ENCODE assay signal across 9 cellular contexts in the genomic region with DNA sequence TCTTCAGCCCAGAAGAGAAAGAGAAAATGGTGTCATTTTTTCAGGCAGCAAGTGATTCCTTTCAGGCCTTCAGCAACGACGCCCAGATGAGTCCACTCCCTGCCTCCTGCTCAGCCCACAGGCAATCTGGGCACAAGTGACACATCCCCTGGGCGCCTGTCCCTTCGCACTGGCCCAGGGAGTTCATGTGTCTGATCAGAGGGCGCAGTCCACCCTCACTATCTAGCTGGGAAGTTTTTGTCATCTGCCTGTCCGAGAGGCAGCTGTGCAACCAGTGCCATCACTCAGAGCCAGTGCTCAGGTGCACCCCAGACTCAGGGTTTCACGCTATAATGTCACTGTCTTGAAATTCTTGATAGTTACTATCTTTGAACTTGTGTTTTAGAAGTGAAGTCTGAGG. TPM values are rescaled to one million over a fixed set of nuclear protein-coding genes. Genes with fewer than 3 reads are reported as not detected.
DNase-seq lines count a peak whose midpoint lies in the region; ATAC-seq, FAIRE-seq and TF ChIP-seq lines count a peak whose summit lies in the region.
"Had no signal": no experiment of that assay in that cellular context is flagged by ENCODE, and none has a peak within 500 bp of the region (broad histone marks: within the 10 kb centered on the region; RNA-seq: fewer than 3 reads in every experiment).

No MANE protein-coding gene starts in this region.

- no peaks in the 10 kb centered on the region for H3K27me3 ChIP-seq in mammary epithelial cell (ENCODE audit: insufficient read depth, low read length)
- no peaks in the 10 kb centered on the region for H3K27me3 ChIP-seq in K562 (ENCODE audit: control insufficient read depth in 2 of 2, insufficient read depth in 2 of 2, low read length in 2 of 2)
- H3K27me3 ChIP-seq in uterus, result no peaks in the 10 kb centered on the region

- FAIRE-seq in K562 (lab: Jason Lieb, UNC) (no peak), GM12892 (lab: Jason Lieb, UNC) (no peak)

- H2AFZ ChIP-seq in mammary epithelial cell (ENCODE audit: low read depth, low read length), result no peak overlapping the region
- peak overlapping the region; percentile 90 for H2AFZ ChIP-seq in K562 (ENCODE audit: low read depth, low read length)

- H3K4me3 ChIP-seq in mammary epithelial cell (replicated peaks in 1 of 3; ENCODE audit: insufficient read depth in 1 of 3, low read depth in 2 of 3, low read length in 3 of 3) (no peak overlapping the region), K562 (no peak overlapping the region), uterus (no peak overlapping the region)

- ATAC-seq in K562 (no peak), naive B cell (ENCODE audit: low read depth in 2 of 2) (no peak)

- peak overlapping the region; percentile 72 for H3K4me3 Mint-ChIP-seq in MCF 10A (ENCODE audit: unreplicated experiment)
- H3K4me3 Mint-ChIP-seq in naive B cell, result peak overlapping the region; percentile 57 to 90 (median 82)

- no peaks in the 10 kb centered on the region for H3K9me1 ChIP-seq in K562 (ENCODE audit: control insufficient read depth, insufficient read depth, low read length)

- H3K27ac Mint-ChIP-seq in MCF 10A (ENCODE audit: low read depth, unreplicated experiment) (no peak overlapping the region), naive B cell (peak overlapping the region in 3 of 6 donors; percentile 45 to 84 (median 62))

- H3K4me1 Mint-ChIP-seq in MCF 10A (ENCODE audit: insufficient read depth, unreplicated experiment) (no peaks in the 10 kb centered on the region), naive B cell (peaks cover 31 to 40% (median 34%) of the 10 kb centered on the region in 3 donors)

- no peak for DNase-seq in MCF 10A (ENCODE audit: unreplicated experiment)
- no peak for DNase-seq in mammary epithelial cell
- DNase-seq in K562 (ENCODE audit: extremely low read depth in 1 of 4, low spot score in 3 of 4), result no peak
- DNase-seq in naive B cell, result no peak
- peak in 1 of 2 donors; percentile 15 for DNase-seq in uterus
- DNase-seq in GM12892 (ENCODE audit: insufficient read length), result no peak
- DNase-seq in D341Med (ENCODE audit: low spot score), result no peak
- no peak for DNase-seq in NCI-H1092 (lab: John Stamatoyannopoulos, UW)
- DNase-seq: NCI-H774 had no signal

- no peak for TF ChIP-seq RAD21 in K562 (CRISPR knock-in tag; conservative IDR thresholded peaks at IDR 0.05 in 1 of 2, IDR thresholded peaks at IDR 0.05 in 1 of 2)

- H3K79me2 ChIP-seq in mammary epithelial cell (ENCODE audit: insufficient read depth, low read length), result peaks cover 31% of the 10 kb centered on the region
- H3K79me2 ChIP-seq in K562 (ENCODE audit: control insufficient read depth, insufficient read depth, low read length), result peaks cover 39% of the 10 kb centered on the region

- intact Hi-C loops in MCF 10A (cut with micrococcal nuclease) (no loop called here), mammary epithelial cell (cut with micrococcal nuclease) (no loop called here), K562 (cut with micrococcal nuclease) (no loop called here), uterus (cut with DNase I; ENCODE audit: low total_unique reads) (loop anchor here (10.0 kb wide), 1 partner anchor 184 kb away; a partner anchor contains a TSS)

- CTCF ChIA-PET in MCF 10A (lab: Yijun Ruan, JAX), result no interaction called here
- CTCF ChIA-PET in mammary epithelial cell (lab: Charles Lee; ENCODE audit: low non-redundant PET), result no interaction called here
- CTCF ChIA-PET in K562 (lab: Yijun Ruan, JAX; ENCODE audit: low intra/inter-chr PET ratio), result interaction anchor here (0.6 kb wide), 1 partner anchor 481 kb away, joined by 3 read pairs; no protein-coding TSS in a partner anchor

- in situ Hi-C loops in mammary epithelial cell (cut with MboI; ENCODE audit: low sequenced_read_pairs in 2 of 2) (no loop called here), K562 (cut with MboI) (no loop called here)

- dilution Hi-C loops in mammary epithelial cell (cut with HindIII; ENCODE audit: low sequenced_read_pairs), result no loop called here

- no peak overlapping the region for H3K27ac ChIP-seq in mammary epithelial cell (ENCODE audit: insufficient read depth, low read depth, low read length)
- peak overlapping the region; percentile 92 for H3K27ac ChIP-seq in K562 (ENCODE audit: extremely low read depth, low read depth, low read length)
- peak overlapping the region; percentile 93 to 95 for H3K27ac ChIP-seq in uterus

- POLR2A ChIA-PET in MCF 10A (lab: Yijun Ruan, JAX) (interaction anchor here (0.8 to 1.8 kb wide), 3 partner anchors 13 to 125 kb away, joined by 3 to 4 read pairs (median 4); no protein-coding TSS in a partner anchor), K562 (lab: Yijun Ruan, JAX) (interaction anchor here (0.7 to 2.6 kb wide), 5 partner anchors 9 to 14 kb away, joined by 3 to 14 read pairs (median 4); no protein-coding TSS in a partner anchor)

- TF ChIP-seq POLR2A in K562 (conservative IDR thresholded peaks at IDR 0.05), result no peak
- TF ChIP-seq POLR2A in uterus (IDR thresholded peaks at IDR 0.05), result no peak
- no peak for TF ChIP-seq POLR2A in GM12892 (IDR thresholded peaks at IDR 0.05; ENCODE audit: low read depth, low read length)

- H4K20me1 ChIP-seq in mammary epithelial cell (ENCODE audit: insufficient read depth, low read length) (no peaks in the 10 kb centered on the region), K562 (replicated peaks; ENCODE audit: control insufficient read depth, insufficient read depth, low read length) (peaks cover 22% of the 10 kb centered on the region)

- no peak for TF ChIP-seq CTCF in MCF 10A (IDR thresholded peaks at IDR 0.05; ENCODE audit: unreplicated experiment)
- TF ChIP-seq CTCF in mammary epithelial cell (conservative IDR thresholded peaks at IDR 0.05 in 1 of 2, IDR thresholded peaks at IDR 0.05 in 1 of 2; ENCODE audit: extremely low read depth in 1 of 2, insufficient read depth in 1 of 2, low read depth in 1 of 2, low read length in 2 of 2), result no peak
- TF ChIP-seq CTCF in K562 (IDR thresholded peaks at IDR 0.05 in 2 of 3, conservative IDR thresholded peaks at IDR 0.05 in 1 of 3; ENCODE audit: insufficient read depth in 2 of 3, low read depth in 1 of 3, low read length in 3 of 3), result no peak
- no peak for TF ChIP-seq CTCF in uterus (IDR thresholded peaks at IDR 0.05)

- H3K9ac ChIP-seq in mammary epithelial cell (ENCODE audit: insufficient read depth, low read length), result no peak overlapping the region
- peak overlapping the region; percentile 92 to 93 for H3K9ac ChIP-seq in K562 (ENCODE audit: insufficient read depth in 1 of 2, low read depth in 2 of 2, low read length in 2 of 2)

- no peak overlapping the region for H3K4me2 ChIP-seq in mammary epithelial cell (ENCODE audit: insufficient read depth, low read depth, low read length)
- peak overlapping the region; percentile 80 for H3K4me2 ChIP-seq in K562 (ENCODE audit: insufficient read depth, low read length)

- no peaks in the 10 kb centered on the region for H3K36me3 Mint-ChIP-seq in MCF 10A (ENCODE audit: insufficient read depth, unreplicated experiment)
- H3K36me3 Mint-ChIP-seq in naive B cell, result peaks cover 0 to 14% of the 10 kb centered on the region in 2 donors

- no peaks in the 10 kb centered on the region for H3K36me3 ChIP-seq in mammary epithelial cell (ENCODE audit: insufficient read depth, low read length)
- peaks cover 6% of the 10 kb centered on the region; the same call in 1 of the 3 replicates for H3K36me3 ChIP-seq in K562 (ENCODE audit: control insufficient read depth, insufficient read depth, low read length)
- no peaks in the 10 kb centered on the region for H3K36me3 ChIP-seq in uterus

- 69% methylated on average over 4 of the region's 7 CpGs for WGBS in mammary epithelial cell (ENCODE audit: low coverage, missing lambda C conversion rate)
- 57% methylated on average over 6 of the region's 7 CpGs for WGBS in K562 (ENCODE audit: insufficient coverage, low coverage, missing lambda C conversion rate)

- H3K9me3 ChIP-seq in mammary epithelial cell (replicated peaks; ENCODE audit: insufficient read depth, low read length) (no peaks in the 10 kb centered on the region), K562 (replicated peaks; ENCODE audit: control insufficient read depth, insufficient read depth, low read depth, low read length) (no peaks in the 10 kb centered on the region; the same call in 1 of the 2 replicates), uterus (no peaks in the 10 kb centered on the region)

- TF ChIP-seq EP300 in K562 (IDR thresholded peaks at IDR 0.05; ENCODE audit: low read length), result no peak

- H3K27me3 Mint-ChIP-seq in MCF 10A (ENCODE audit: insufficient read depth, unreplicated experiment) (no peaks in the 10 kb centered on the region), naive B cell (peaks cover 0 to 7% (median 0%) of the 10 kb centered on the region in 3 donors)

- H3K4me1 ChIP-seq in mammary epithelial cell (ENCODE audit: insufficient read depth, low read length) (no peaks in the 10 kb centered on the region), K562 (replicated peaks in 1 of 2; ENCODE audit: control insufficient read depth in 2 of 2, insufficient read depth in 2 of 2, low read length in 2 of 2) (peaks cover 19 to 47% of the 10 kb centered on the region in 2 experiments; a peak in 4 of 5 replicates), uterus (no peaks in the 10 kb centered on the region)

- no peaks in the 10 kb centered on the region for H3K9me3 Mint-ChIP-seq in MCF 10A (ENCODE audit: unreplicated experiment)
- H3K9me3 Mint-ChIP-seq in naive B cell, result peaks cover 2 to 8% (median 5%) of the 10 kb centered on the region in 7 donors

- no TSS peak for BruUV-seq in MCF 10A (replicated peaks; lab: Mats Ljungman, UMichigan)
- no TSS peak for BruUV-seq in mammary epithelial cell (replicated peaks; lab: Mats Ljungman, UMichigan)
- BruUV-seq in K562 (replicated peaks; lab: Mats Ljungman, UMichigan), result TSS peak; percentile 64

RNA-seq across cellular contexts. Expression of a gene that starts 1.4 kb away (rescaled TPM):
- total RNA-seq in MCF 10A (2022), result 1.3 and 1.7 TPM in 2 replicates
- 1 to 10 TPM in 1 of 2 donors, under 1 TPM in 1; 0.82 to 1.0 TPM for total RNA-seq in mammary epithelial cell
- polyA plus RNA-seq in mammary epithelial cell, result 0.01 TPM
- 0.67 TPM for polyA minus RNA-seq in mammary epithelial cell
- 32.7 and 48.2 TPM in 2 replicates for total RNA-seq in K562 (2011; cell fraction: chromatin; rRNA removed; ENCODE audit: low replicate concordance)
- total RNA-seq in K562 (2011; cell fraction: nucleolus; rRNA removed), result 15.8 and 20.9 TPM in 2 replicates
- 36.4 and 61.6 TPM in 2 replicates for total RNA-seq in K562 (2011; cell fraction: nucleoplasm; rRNA removed)
- 1.2 and 1.3 TPM in 2 replicates for total RNA-seq in K562 (2014; rRNA removed)
- total RNA-seq in K562 (2014; rRNA removed; fragmentation: Illumina TruSeq; extraction: Trizol), result 2.0 TPM in 2 replicates
- 2.2 and 2.3 TPM in 2 replicates for total RNA-seq in K562 (2015; rRNA removed; fragmentation: Illumina TruSeq; extraction: Trizol)
- total RNA-seq in K562 (2021), result 1.4 and 1.7 TPM in 2 replicates
- 0.74 and 0.92 TPM in 2 replicates for polyA plus RNA-seq in K562 (2011; rRNA removed)
- 0.06 and 0.15 TPM in 2 replicates for polyA plus RNA-seq in K562 (2011; cell fraction: cytosol; rRNA removed)
- polyA plus RNA-seq in K562 (2011; cell fraction: nucleus; rRNA removed), result 5.9 and 6.5 TPM in 2 replicates
- polyA plus RNA-seq in K562 (2012), result 0.38 and 0.66 TPM in 2 replicates
- polyA plus RNA-seq in K562 (2014; fragmentation: Illumina TruSeq; extraction: Trizol), result 0.48 and 0.51 TPM in 2 replicates
- under 1 TPM; 0.04 to 0.17 TPM for polyA plus RNA-seq in K562 (2014; fragmentation: Nextera tagmentation; extraction: Ambion mirVana)
- polyA plus RNA-seq in K562 (2014; rRNA removed), result 0.50 and 0.64 TPM in 2 replicates
- 7.7 and 12.9 TPM in 2 replicates for polyA minus RNA-seq in K562 (2011; rRNA and poly(A)+ RNA removed)
- 0.48 and 1.0 TPM in 2 replicates for polyA minus RNA-seq in K562 (2011; cell fraction: cytosol; rRNA and poly(A)+ RNA removed)
- polyA minus RNA-seq in K562 (2011; cell fraction: nucleus; rRNA and poly(A)+ RNA removed), result 15.9 and 28.0 TPM in 2 replicates
- polyA plus RNA-seq in naive B cell (ENCODE audit: low read depth in 6 of 6), result under 1 TPM; 0.08 to 0.28 (median 0.12) TPM
- total RNA-seq in uterus, result 10 to 100 TPM in 2 of 4 donors, 1 to 10 TPM in 2; 2.6 to 19.4 (median 10.9) TPM
- 0.53 TPM for polyA plus RNA-seq in GM12892 (2012; ENCODE audit: missing spikeins)
